1 cellular context compared by ENCODE assay signal in the genomic region with DNA sequence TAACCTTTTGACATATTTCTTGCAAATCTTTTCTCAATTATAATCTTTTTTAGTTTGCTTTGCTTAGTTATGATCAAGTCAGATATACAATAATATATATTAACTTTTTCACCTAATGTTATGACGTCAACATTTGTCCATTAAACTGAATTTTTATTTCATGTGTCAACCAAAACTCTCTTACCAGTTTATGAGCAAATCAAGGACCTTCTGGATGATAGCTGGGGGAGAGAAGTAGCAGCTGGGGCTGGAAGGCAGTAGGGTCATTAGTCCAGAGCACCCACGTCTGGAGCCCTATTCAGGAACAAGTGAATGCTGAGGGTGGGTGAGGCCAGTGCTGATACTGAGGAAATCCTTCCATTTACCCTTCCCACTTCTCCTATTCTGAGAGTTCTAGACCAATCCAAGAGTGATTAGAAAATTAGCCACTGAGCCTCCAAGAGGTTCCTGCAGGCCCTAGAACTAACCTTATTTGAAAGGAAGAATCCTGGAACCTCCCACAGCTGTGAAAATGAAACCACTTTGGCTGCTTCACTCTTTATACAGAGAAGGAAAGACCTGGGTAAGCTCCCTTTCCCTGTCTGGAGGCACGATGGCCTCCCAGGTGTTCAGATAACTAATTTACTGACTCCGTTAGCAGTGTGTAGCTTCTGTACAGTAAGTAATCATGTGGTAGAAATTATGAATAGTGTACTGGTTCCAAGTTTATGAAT.
TF ChIP-seq lines count a peak whose summit lies in the region.

No MANE protein-coding gene starts in this region.

TF ChIP-seq in SK-N-SH treated with all-trans-retinoic acid at 6 μM for 48 hours, 23 proteins besides CTCF, POLR2A, EP300 and RAD21 (continued from another document):
- TF ChIP-seq ZFP3 (CRISPR knock-in tag; IDR thresholded peaks at IDR 0.05) (no peak), ZC3H10 (CRISPR knock-in tag; IDR thresholded peaks at IDR 0.05) (no peak), ZNF8 (CRISPR knock-in tag; IDR thresholded peaks at IDR 0.05) (no peak)
- TF ChIP-seq, protein P1, sequence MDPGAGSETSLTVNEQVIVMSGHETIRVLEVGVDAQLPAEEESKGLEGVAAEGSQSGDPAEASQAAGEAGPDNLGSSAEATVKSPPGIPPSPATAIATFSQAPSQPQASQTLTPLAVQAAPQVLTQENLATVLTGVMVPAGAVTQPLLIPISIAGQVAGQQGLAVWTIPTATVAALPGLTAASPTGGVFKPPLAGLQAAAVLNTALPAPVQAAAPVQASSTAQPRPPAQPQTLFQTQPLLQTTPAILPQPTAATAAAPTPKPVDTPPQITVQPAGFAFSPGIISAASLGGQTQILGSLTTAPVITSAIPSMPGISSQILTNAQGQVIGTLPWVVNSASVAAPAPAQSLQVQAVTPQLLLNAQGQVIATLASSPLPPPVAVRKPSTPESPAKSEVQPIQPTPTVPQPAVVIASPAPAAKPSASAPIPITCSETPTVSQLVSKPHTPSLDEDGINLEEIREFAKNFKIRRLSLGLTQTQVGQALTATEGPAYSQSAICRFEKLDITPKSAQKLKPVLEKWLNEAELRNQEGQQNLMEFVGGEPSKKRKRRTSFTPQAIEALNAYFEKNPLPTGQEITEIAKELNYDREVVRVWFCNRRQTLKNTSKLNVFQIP (CRISPR knock-in tag; IDR thresholded peaks at IDR 0.05; ENCODE audit: borderline replicate concordance, low read depth): no peak
- TF ChIP-seq, protein P2, sequence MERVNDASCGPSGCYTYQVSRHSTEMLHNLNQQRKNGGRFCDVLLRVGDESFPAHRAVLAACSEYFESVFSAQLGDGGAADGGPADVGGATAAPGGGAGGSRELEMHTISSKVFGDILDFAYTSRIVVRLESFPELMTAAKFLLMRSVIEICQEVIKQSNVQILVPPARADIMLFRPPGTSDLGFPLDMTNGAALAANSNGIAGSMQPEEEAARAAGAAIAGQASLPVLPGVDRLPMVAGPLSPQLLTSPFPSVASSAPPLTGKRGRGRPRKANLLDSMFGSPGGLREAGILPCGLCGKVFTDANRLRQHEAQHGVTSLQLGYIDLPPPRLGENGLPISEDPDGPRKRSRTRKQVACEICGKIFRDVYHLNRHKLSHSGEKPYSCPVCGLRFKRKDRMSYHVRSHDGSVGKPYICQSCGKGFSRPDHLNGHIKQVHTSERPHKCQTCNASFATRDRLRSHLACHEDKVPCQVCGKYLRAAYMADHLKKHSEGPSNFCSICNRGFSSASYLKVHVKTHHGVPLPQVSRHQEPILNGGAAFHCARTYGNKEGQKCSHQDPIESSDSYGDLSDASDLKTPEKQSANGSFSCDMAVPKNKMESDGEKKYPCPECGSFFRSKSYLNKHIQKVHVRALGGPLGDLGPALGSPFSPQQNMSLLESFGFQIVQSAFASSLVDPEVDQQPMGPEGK (CRISPR knock-in tag; IDR thresholded peaks at IDR 0.05; ENCODE audit: borderline replicate concordance): no peak
